In the genomic region with DNA sequence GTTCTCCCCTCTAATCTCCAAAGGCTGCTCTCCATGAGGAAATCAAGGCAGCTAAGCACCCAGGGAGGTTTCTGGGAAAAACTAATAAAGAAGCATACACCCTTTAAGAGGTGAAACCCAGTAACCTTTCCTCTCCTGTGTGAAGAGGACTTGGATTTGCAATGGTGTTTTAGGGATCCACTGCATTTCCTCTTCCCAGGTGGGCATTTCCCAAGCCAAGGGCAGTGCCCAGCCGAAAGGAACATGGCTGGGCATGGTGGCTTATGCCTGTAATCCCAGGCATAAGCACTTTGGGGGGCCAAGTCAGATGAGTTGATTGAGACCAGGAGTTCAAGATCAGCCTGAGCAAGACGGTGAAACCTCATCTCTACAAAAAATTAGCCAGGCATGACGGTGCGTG, we compare ENCODE assay signal across 1 cellular context.
TF ChIP-seq lines count a peak whose summit lies in the region.

No MANE protein-coding gene starts in this region.

TF ChIP-seq in H1, 55 proteins besides CTCF, POLR2A, EP300 and RAD21 (continued from another document):
- TF ChIP-seq, protein P1, sequence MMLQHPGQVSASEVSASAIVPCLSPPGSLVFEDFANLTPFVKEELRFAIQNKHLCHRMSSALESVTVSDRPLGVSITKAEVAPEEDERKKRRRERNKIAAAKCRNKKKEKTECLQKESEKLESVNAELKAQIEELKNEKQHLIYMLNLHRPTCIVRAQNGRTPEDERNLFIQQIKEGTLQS (IDR thresholded peaks at IDR 0.05; ENCODE audit: insufficient read depth, low read depth, low read length): no peak
TF ChIP-seq in H1: peak in this region for 0.
